16 cellular contexts compared by ENCODE assay signal in the genomic region with DNA sequence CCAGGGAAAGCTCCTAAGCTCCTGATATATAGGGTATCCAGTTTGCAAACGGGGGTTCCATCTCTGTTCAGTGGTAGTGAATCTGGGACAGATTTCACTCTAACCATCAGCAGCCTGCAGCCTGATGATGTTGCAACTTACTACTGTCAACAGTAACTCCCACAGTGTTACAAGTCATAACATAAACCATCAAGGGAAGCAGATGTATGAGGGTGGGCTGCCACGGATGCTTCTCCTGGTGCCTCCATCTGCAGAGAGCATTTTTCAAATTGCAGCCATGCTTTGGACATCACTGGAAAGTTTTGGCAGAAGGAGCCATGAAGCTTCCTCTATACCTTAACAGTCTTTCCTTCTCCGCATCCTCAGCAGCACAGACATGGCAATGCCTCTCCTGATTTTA.
DNase-seq lines count a peak whose midpoint lies in the region; ATAC-seq and TF ChIP-seq lines count a peak whose summit lies in the region.
"Had no signal": no experiment of that assay in that cellular context is flagged by ENCODE, and none has a peak within 500 bp of the region (broad histone marks: within the 10 kb centered on the region; RNA-seq: fewer than 3 reads in every experiment).

No MANE protein-coding gene starts in this region.

- no peaks in the 10 kb centered on the region for H3K79me2 ChIP-seq in MM.1S (ENCODE audit: low read length)

- peak overlapping the region in 4 of 11 experiments; percentile 3 to 52 (median 34); a peak in 3 of 22 replicates for H3K27ac ChIP-seq in BLaER1 treated with 17β-estradiol and CSF1 and Interleukin-3, amounts not matched to agents 10 nM and 100 nM
- no peak overlapping the region for H3K27ac ChIP-seq in MM.1S (ENCODE audit: low read length)
- H3K27ac ChIP-seq: C4-2B had no signal

- no peak for ATAC-seq in HG03139 (IDR thresholded peaks at IDR 0.05; ENCODE audit: unreplicated experiment)
- ATAC-seq: GM12878 had no signal

- H3K27me3 Mint-ChIP-seq in immature natural killer cell (ENCODE audit: low read depth in 3 of 3): peaks cover 7 to 8% (median 8%) of the 10 kb centered on the region in 3 donors

- H3K9me3 Mint-ChIP-seq in immature natural killer cell: peaks cover 0 to 1% (median 0%) of the 10 kb centered on the region in 6 donors

- peak overlapping the region in 1 of 11 experiments; percentile 42; a peak in 1 of 22 replicates for H3K9ac ChIP-seq in BLaER1 treated with 17β-estradiol and CSF1 and Interleukin-3, amounts not matched to agents 10 nM and 100 nM
- no peak overlapping the region for H3K9ac ChIP-seq in MM.1S (ENCODE audit: low read length)

- TF ChIP-seq CTCF in MM.1S (IDR thresholded peaks at IDR 0.05; ENCODE audit: low read length) (no peak), fibroblast of villous mesenchyme (IDR thresholded peaks at IDR 0.05; ENCODE audit: insufficient read depth, low read depth, low read length) (no peak)

- no peaks in the 10 kb centered on the region for H4K20me1 ChIP-seq in BLaER1 treated with 17β-estradiol and CSF1 and Interleukin-3, amounts not matched to agents 10 nM and 100 nM
- no peaks in the 10 kb centered on the region for H4K20me1 ChIP-seq in MM.1S (ENCODE audit: insufficient read depth, low read length)

- no peak overlapping the region for H3K4me3 Mint-ChIP-seq in immature natural killer cell
- H3K4me3 Mint-ChIP-seq: CD4-positive, alpha-beta memory T cell; H9 had no signal

- no peaks in the 10 kb centered on the region for H3K36me3 ChIP-seq in BLaER1 treated with 17β-estradiol and CSF1 and Interleukin-3, amounts not matched to agents 10 nM and 100 nM
- no peaks in the 10 kb centered on the region for H3K36me3 ChIP-seq in MM.1S (replicated peaks; ENCODE audit: insufficient read depth, low read length)

- H3K4me1 Mint-ChIP-seq in immature natural killer cell: no peaks in the 10 kb centered on the region
- H3K4me1 Mint-ChIP-seq: CD4-positive, alpha-beta memory T cell had no signal

- no peaks in the 10 kb centered on the region for H3K9me3 ChIP-seq in BLaER1 treated with 17β-estradiol and CSF1 and Interleukin-3, amounts not matched to agents 10 nM and 100 nM (replicated peaks in 1 of 11)
- H3K9me3 ChIP-seq in MM.1S (replicated peaks; ENCODE audit: insufficient read depth, low read length): no peaks in the 10 kb centered on the region

- H3F3A ChIP-seq in MM.1S (ENCODE audit: insufficient read depth, low read length): no peaks in the 10 kb centered on the region

- H3K27me3 ChIP-seq in BLaER1 treated with 17β-estradiol and CSF1 and Interleukin-3, amounts not matched to agents 10 nM and 100 nM: 0 out of 22 replicates have a peak, but pooled peaks cover 0 to 5% (median 0%) of the 10 kb centered on the region in 11 experiments
- no peaks in the 10 kb centered on the region for H3K27me3 ChIP-seq in MM.1S (replicated peaks; ENCODE audit: insufficient read depth, low read length)

- DNase-seq in MM.1S (peak; percentile 3), fibroblast of villous mesenchyme (ENCODE audit: low read depth) (peak; percentile 8), immature natural killer cell (no peak)
- no peak for DNase-seq in activated CD4-positive, CD25-positive, alpha-beta regulatory T cell (lab: John Stamatoyannopoulos, UW)
- no peak for DNase-seq in activated naive CD4-positive, alpha-beta T cell treated with Interleukin-2 at 50 U/mL for 16 hours
- DNase-seq: ACHN; AML-193; CD4-positive, alpha-beta memory T cell; DMS79 treated with DMSO at 0.1 percent for 48 hours; EL; KG1 had no signal

- H3K4me1 ChIP-seq in BLaER1 treated with 17β-estradiol and CSF1 and Interleukin-3, amounts not matched to agents 10 nM and 100 nM: peaks cover 0 to 33% (median 21%) of the 10 kb centered on the region in 10 experiments; a peak in 16 of 20 replicates
- no peaks in the 10 kb centered on the region for H3K4me1 ChIP-seq in MM.1S (ENCODE audit: low read length)

- H3K36me3 Mint-ChIP-seq in immature natural killer cell: no peaks in the 10 kb centered on the region
- H3K36me3 Mint-ChIP-seq: CD4-positive, alpha-beta memory T cell had no signal

- peak overlapping the region in 10 of 11 experiments; percentile 21 to 83 (median 67); a peak in 16 of 22 replicates for H3K4me2 ChIP-seq in BLaER1 treated with 17β-estradiol and CSF1 and Interleukin-3, amounts not matched to agents 10 nM and 100 nM
- H3K4me2 ChIP-seq in MM.1S (ENCODE audit: low read depth, low read length): no peak overlapping the region

- H3K27ac Mint-ChIP-seq in immature natural killer cell: no peak overlapping the region
- H3K27ac Mint-ChIP-seq: CD4-positive, alpha-beta memory T cell; H9 had no signal

- H3K4me3 ChIP-seq in BLaER1 treated with 17β-estradiol and CSF1 and Interleukin-3, amounts not matched to agents 10 nM and 100 nM: no peak overlapping the region
- H3K4me3 ChIP-seq in MM.1S (ENCODE audit: low read length) (no peak overlapping the region), fibroblast of villous mesenchyme (ENCODE audit: low read depth, low read length) (no peak overlapping the region)
- H3K4me3 ChIP-seq: GM12878 had no signal

- no peaks in the 10 kb centered on the region for H3K9me2 ChIP-seq in MM.1S (replicated peaks; ENCODE audit: insufficient read depth, low read length)

- no peak overlapping the region for H2AFZ ChIP-seq in MM.1S (ENCODE audit: low read length)

Comparison
In these comparisons a context has a peak if more than half of its experiments do, and no peak if none do; other contexts are left out.
1. DNase-seq: peak in MM.1S (single experiment) and fibroblast of villous mesenchyme (single experiment); none in activated CD4-positive, CD25-positive, alpha-beta regulatory T cell (0 of 4), immature natural killer cell (0 of 3) and activated naive CD4-positive, alpha-beta T cell treated with Interleukin-2 at 50 U/mL for 16 hours (single experiment).